ENCODE assay signal across 1 cellular context in genomic region chr13:30376426-30377311, GRCh38.
TF ChIP-seq lines count a peak whose summit lies in the region.

No MANE protein-coding gene starts in this region.

TF ChIP-seq in GM12878, 131 proteins besides CTCF, POLR2A, EP300 and RAD21 (continued from another document and continues in another):
- TF ChIP-seq, protein P1, sequence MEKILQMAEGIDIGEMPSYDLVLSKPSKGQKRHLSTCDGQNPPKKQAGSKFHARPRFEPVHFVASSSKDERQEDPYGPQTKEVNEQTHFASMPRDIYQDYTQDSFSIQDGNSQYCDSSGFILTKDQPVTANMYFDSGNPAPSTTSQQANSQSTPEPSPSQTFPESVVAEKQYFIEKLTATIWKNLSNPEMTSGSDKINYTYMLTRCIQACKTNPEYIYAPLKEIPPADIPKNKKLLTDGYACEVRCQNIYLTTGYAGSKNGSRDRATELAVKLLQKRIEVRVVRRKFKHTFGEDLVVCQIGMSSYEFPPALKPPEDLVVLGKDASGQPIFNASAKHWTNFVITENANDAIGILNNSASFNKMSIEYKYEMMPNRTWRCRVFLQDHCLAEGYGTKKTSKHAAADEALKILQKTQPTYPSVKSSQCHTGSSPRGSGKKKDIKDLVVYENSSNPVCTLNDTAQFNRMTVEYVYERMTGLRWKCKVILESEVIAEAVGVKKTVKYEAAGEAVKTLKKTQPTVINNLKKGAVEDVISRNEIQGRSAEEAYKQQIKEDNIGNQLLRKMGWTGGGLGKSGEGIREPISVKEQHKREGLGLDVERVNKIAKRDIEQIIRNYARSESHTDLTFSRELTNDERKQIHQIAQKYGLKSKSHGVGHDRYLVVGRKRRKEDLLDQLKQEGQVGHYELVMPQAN (conservative IDR thresholded peaks at IDR 0.05) = no peak
- TF ChIP-seq, protein P2, sequence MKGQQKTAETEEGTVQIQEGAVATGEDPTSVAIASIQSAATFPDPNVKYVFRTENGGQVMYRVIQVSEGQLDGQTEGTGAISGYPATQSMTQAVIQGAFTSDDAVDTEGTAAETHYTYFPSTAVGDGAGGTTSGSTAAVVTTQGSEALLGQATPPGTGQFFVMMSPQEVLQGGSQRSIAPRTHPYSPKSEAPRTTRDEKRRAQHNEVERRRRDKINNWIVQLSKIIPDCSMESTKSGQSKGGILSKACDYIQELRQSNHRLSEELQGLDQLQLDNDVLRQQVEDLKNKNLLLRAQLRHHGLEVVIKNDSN (IDR thresholded peaks at IDR 0.05; ENCODE audit: borderline replicate concordance, extremely low read length, insufficient read depth, low read depth, low read length) = no peak
- TF ChIP-seq CHD2 (IDR thresholded peaks at IDR 0.05; ENCODE audit: borderline replicate concordance, low read depth, low read length) (no peak), SREBF2 (IDR thresholded peaks at IDR 0.05; ENCODE audit: low read length) (no peak), IRF3 (IDR thresholded peaks at IDR 0.05) (no peak), STAT1 (conservative IDR thresholded peaks at IDR 0.05) (no peak), ETV6 (conservative IDR thresholded peaks at IDR 0.05 in 1 of 2, IDR thresholded peaks at IDR 0.05 in 1 of 2; ENCODE audit: borderline replicate concordance in 1 of 2, low read depth in 1 of 2) (peak in 1 of 2 experiments; percentile 42; a peak in 1 of 4 replicates), EGR1 (IDR thresholded peaks at IDR 0.05; ENCODE audit: borderline replicate concordance in 1 of 2, low read depth in 2 of 2, low read length in 2 of 2) (no peak), RCOR1 (conservative IDR thresholded peaks at IDR 0.05; ENCODE audit: low read depth, low read length) (no peak), CEBPZ (IDR thresholded peaks at IDR 0.05; ENCODE audit: low read depth, low read length) (no peak), SMAD1 (IDR thresholded peaks at IDR 0.05; ENCODE audit: low read depth, partially characterized antibody) (no peak), SMARCA5 (IDR thresholded peaks at IDR 0.05) (no peak), JUNB (IDR thresholded peaks at IDR 0.05) (0 out of 2 replicates have a peak, but pooled peaks have one; percentile 4), ELK1 (IDR thresholded peaks at IDR 0.05; ENCODE audit: low read depth, low read length) (no peak), SREBF1 (IDR thresholded peaks at IDR 0.05; ENCODE audit: low read length) (no peak), ESRRA (IDR thresholded peaks at IDR 0.05; ENCODE audit: low read length) (no peak), STAT3 (IDR thresholded peaks at IDR 0.05; ENCODE audit: low read depth, low read length) (no peak), YY1 (IDR thresholded peaks at IDR 0.05; ENCODE audit: low read depth, low read length) (no peak), FOXK2 (IDR thresholded peaks at IDR 0.05) (no peak), MTA2 (IDR thresholded peaks at IDR 0.05; ENCODE audit: low read depth) (peak; percentile 25; the same call in 1 of the 2 replicates), SUPT20H (IDR thresholded peaks at IDR 0.05; ENCODE audit: borderline replicate concordance, control insufficient read depth, low read depth, low read length) (no peak), KLF5 (IDR thresholded peaks at IDR 0.05; ENCODE audit: partially characterized antibody) (no peak), KAT2A (conservative IDR thresholded peaks at IDR 0.05; ENCODE audit: control insufficient read depth, low read depth, low read length) (no peak), YBX1 (IDR thresholded peaks at IDR 0.05) (no peak), LARP7 (IDR thresholded peaks at IDR 0.05) (0 out of 2 replicates have a peak, but pooled peaks have one; percentile 52), CBX5 (IDR thresholded peaks at IDR 0.05; ENCODE audit: low read depth) (no peak), PKNOX1 (IDR thresholded peaks at IDR 0.05) (no peak), NFIC (IDR thresholded peaks at IDR 0.05; ENCODE audit: low read depth, low read length) (no peak; the same call in 1 of the 2 replicates), BRCA1 (IDR thresholded peaks at IDR 0.05; ENCODE audit: low read depth, low read length) (no peak)
- TF ChIP-seq, protein P3, sequence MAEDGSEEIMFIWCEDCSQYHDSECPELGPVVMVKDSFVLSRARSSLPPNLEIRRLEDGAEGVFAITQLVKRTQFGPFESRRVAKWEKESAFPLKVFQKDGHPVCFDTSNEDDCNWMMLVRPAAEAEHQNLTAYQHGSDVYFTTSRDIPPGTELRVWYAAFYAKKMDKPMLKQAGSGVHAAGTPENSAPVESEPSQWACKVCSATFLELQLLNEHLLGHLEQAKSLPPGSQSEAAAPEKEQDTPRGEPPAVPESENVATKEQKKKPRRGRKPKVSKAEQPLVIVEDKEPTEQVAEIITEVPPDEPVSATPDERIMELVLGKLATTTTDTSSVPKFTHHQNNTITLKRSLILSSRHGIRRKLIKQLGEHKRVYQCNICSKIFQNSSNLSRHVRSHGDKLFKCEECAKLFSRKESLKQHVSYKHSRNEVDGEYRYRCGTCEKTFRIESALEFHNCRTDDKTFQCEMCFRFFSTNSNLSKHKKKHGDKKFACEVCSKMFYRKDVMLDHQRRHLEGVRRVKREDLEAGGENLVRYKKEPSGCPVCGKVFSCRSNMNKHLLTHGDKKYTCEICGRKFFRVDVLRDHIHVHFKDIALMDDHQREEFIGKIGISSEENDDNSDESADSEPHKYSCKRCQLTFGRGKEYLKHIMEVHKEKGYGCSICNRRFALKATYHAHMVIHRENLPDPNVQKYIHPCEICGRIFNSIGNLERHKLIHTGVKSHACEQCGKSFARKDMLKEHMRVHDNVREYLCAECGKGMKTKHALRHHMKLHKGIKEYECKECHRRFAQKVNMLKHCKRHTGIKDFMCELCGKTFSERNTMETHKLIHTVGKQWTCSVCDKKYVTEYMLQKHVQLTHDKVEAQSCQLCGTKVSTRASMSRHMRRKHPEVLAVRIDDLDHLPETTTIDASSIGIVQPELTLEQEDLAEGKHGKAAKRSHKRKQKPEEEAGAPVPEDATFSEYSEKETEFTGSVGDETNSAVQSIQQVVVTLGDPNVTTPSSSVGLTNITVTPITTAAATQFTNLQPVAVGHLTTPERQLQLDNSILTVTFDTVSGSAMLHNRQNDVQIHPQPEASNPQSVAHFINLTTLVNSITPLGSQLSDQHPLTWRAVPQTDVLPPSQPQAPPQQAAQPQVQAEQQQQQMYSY (CRISPR knock-in tag; IDR thresholded peaks at IDR 0.05) = no peak
- TF ChIP-seq, protein P4, sequence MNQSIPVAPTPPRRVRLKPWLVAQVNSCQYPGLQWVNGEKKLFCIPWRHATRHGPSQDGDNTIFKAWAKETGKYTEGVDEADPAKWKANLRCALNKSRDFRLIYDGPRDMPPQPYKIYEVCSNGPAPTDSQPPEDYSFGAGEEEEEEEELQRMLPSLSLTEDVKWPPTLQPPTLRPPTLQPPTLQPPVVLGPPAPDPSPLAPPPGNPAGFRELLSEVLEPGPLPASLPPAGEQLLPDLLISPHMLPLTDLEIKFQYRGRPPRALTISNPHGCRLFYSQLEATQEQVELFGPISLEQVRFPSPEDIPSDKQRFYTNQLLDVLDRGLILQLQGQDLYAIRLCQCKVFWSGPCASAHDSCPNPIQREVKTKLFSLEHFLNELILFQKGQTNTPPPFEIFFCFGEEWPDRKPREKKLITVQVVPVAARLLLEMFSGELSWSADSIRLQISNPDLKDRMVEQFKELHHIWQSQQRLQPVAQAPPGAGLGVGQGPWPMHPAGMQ (IDR thresholded peaks at IDR 0.05; ENCODE audit: borderline replicate concordance) = no peak
- TF ChIP-seq, protein P5, sequence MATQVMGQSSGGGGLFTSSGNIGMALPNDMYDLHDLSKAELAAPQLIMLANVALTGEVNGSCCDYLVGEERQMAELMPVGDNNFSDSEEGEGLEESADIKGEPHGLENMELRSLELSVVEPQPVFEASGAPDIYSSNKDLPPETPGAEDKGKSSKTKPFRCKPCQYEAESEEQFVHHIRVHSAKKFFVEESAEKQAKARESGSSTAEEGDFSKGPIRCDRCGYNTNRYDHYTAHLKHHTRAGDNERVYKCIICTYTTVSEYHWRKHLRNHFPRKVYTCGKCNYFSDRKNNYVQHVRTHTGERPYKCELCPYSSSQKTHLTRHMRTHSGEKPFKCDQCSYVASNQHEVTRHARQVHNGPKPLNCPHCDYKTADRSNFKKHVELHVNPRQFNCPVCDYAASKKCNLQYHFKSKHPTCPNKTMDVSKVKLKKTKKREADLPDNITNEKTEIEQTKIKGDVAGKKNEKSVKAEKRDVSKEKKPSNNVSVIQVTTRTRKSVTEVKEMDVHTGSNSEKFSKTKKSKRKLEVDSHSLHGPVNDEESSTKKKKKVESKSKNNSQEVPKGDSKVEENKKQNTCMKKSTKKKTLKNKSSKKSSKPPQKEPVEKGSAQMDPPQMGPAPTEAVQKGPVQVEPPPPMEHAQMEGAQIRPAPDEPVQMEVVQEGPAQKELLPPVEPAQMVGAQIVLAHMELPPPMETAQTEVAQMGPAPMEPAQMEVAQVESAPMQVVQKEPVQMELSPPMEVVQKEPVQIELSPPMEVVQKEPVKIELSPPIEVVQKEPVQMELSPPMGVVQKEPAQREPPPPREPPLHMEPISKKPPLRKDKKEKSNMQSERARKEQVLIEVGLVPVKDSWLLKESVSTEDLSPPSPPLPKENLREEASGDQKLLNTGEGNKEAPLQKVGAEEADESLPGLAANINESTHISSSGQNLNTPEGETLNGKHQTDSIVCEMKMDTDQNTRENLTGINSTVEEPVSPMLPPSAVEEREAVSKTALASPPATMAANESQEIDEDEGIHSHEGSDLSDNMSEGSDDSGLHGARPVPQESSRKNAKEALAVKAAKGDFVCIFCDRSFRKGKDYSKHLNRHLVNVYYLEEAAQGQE (IDR thresholded peaks at IDR 0.05; ENCODE audit: low read depth, low read length) = no peak
- TF ChIP-seq, protein P6, sequence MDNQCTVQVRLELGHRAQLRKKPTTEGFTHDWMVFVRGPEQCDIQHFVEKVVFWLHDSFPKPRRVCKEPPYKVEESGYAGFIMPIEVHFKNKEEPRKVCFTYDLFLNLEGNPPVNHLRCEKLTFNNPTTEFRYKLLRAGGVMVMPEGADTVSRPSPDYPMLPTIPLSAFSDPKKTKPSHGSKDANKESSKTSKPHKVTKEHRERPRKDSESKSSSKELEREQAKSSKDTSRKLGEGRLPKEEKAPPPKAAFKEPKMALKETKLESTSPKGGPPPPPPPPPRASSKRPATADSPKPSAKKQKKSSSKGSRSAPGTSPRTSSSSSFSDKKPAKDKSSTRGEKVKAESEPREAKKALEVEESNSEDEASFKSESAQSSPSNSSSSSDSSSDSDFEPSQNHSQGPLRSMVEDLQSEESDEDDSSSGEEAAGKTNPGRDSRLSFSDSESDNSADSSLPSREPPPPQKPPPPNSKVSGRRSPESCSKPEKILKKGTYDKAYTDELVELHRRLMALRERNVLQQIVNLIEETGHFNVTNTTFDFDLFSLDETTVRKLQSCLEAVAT (IDR thresholded peaks at IDR 0.05) = peak; percentile 86
- TF ChIP-seq, protein P7, sequence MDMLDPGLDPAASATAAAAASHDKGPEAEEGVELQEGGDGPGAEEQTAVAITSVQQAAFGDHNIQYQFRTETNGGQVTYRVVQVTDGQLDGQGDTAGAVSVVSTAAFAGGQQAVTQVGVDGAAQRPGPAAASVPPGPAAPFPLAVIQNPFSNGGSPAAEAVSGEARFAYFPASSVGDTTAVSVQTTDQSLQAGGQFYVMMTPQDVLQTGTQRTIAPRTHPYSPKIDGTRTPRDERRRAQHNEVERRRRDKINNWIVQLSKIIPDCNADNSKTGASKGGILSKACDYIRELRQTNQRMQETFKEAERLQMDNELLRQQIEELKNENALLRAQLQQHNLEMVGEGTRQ (IDR thresholded peaks at IDR 0.05; ENCODE audit: borderline replicate concordance, low read depth, low read length) = no peak
